24 cellular contexts compared by ENCODE assay signal in genomic region chr1:74470262-74470661, GRCh38. TPM values are rescaled to one million over a fixed set of nuclear protein-coding genes. Genes with fewer than 3 reads are reported as not detected.
DNase-seq lines count a peak whose midpoint lies in the region; ATAC-seq, FAIRE-seq and TF ChIP-seq lines count a peak whose summit lies in the region.
"Had no signal": no experiment of that assay in that cellular context is flagged by ENCODE, and none has a peak within 500 bp of the region (broad histone marks: within the 10 kb centered on the region; RNA-seq: fewer than 3 reads in every experiment).

No MANE protein-coding gene starts in this region.

- no peaks in the 10 kb centered on the region for H3K9me3 ChIP-seq in right cardiac atrium (ENCODE audit: control insufficient read depth, low read length)
- no peaks in the 10 kb centered on the region for H3K9me3 ChIP-seq in aorta (ENCODE audit: control insufficient read depth, low read length)

- H3K27me3 ChIP-seq in right cardiac atrium (ENCODE audit: control insufficient read depth, insufficient read depth) (no peaks in the 10 kb centered on the region), aorta (ENCODE audit: control insufficient read depth in 1 of 2, insufficient read depth in 2 of 2, low read length in 1 of 2) (no peaks in the 10 kb centered on the region)

- ATAC-seq in right cardiac atrium (peak; percentile 67 to 68), aorta (ENCODE audit: low FRiP score) (peak; percentile 56), HG02588 (IDR thresholded peaks at IDR 0.05; ENCODE audit: unreplicated experiment) (no peak)

- DNase-seq in coronary artery (ENCODE audit: low spot score) = no peak
- DNase-seq in fibroblast of the aortic adventitia (ENCODE audit: low read depth) = peak; percentile 4
- DNase-seq in right cardiac atrium = no peak
- DNase-seq in aorta = no peak
- no peak for DNase-seq in D721Med (ENCODE audit: insufficient read length, low spot score)
- DNase-seq in Ammon's horn (ENCODE audit: low spot score) = no peak
- DNase-seq: CD4-positive, CD25-positive, alpha-beta regulatory T cell; COR-L47; DND-41; GOT3; HCEC 1CT; NCI-H1694 treated with DMSO at 0.1 percent for 48 hours; NCI-H2081 treated with DMSO at 0.1 percent for 48 hours; NCI-H2171 treated with DMSO at 0.1 percent for 48 hours; NCI-H524 treated with DMSO at 0.1 percent for 48 hours; OCI-M1 had no signal

- H3K36me3 ChIP-seq in aorta (ENCODE audit: control insufficient read depth in 1 of 2, insufficient read depth in 2 of 2, low read length in 1 of 2) = no peaks in the 10 kb centered on the region

- 17% methylated on average over 3 of the region's 3 CpGs for WGBS in right cardiac atrium
- WGBS in aorta, 2 donors = 1 to 6% methylated on average over 3 of the region's 3 CpGs

- H3K4me1 ChIP-seq in right cardiac atrium (ENCODE audit: control insufficient read depth, insufficient read depth, low read length) = peaks cover 4% of the 10 kb centered on the region
- peaks cover 2% of the 10 kb centered on the region in 2 donors for H3K4me1 ChIP-seq in aorta (ENCODE audit: control insufficient read depth in 1 of 2, insufficient read depth in 2 of 2, low read length in 2 of 2)

- no peak for FAIRE-seq in D721Med (lab: Jason Lieb, UNC)
- FAIRE-seq: GM12891, HTR-8/SVneo, RCC 7860 had no signal

- H3K27ac ChIP-seq in coronary artery (peak overlapping the region; percentile 33 to 47), right cardiac atrium (ENCODE audit: low read length) (no peak overlapping the region), aorta (ENCODE audit: low read depth in 1 of 2, low read length in 2 of 2) (no peak overlapping the region)
- H3K27ac ChIP-seq: KMS-11 had no signal

- TF ChIP-seq CTCF in coronary artery (IDR thresholded peaks at IDR 0.05) (no peak), fibroblast of the aortic adventitia (IDR thresholded peaks at IDR 0.05; ENCODE audit: insufficient read depth, low read length) (no peak), D721Med (IDR thresholded peaks at IDR 0.05; ENCODE audit: insufficient read depth, missing control alignments) (no peak)

- intact Hi-C loops in right cardiac atrium (cut with DNase I) (no loop called here), aorta (cut with DNase I) (no loop called here)

- H3K4me3 ChIP-seq in coronary artery = peak overlapping the region; percentile 37
- no peak overlapping the region for H3K4me3 ChIP-seq in fibroblast of the aortic adventitia (ENCODE audit: low read depth, low read length)
- no peak overlapping the region for H3K4me3 ChIP-seq in right cardiac atrium (ENCODE audit: low read length)
- peak overlapping the region in 1 of 2 donors; percentile 15 for H3K4me3 ChIP-seq in aorta (ENCODE audit: low read length in 2 of 2)

RNA-seq across cellular contexts. Expression of gene LRRC53, which starts 42.1 kb away (rescaled TPM):
- total RNA-seq in fibroblast of the aortic adventitia (ENCODE audit: low replicate concordance) = not detected in 2 replicates
- total RNA-seq in right cardiac atrium = not detected
- polyA plus RNA-seq in right cardiac atrium = not detected
- not detected for total RNA-seq in aorta
- polyA plus RNA-seq in aorta = not detected
- total RNA-seq: A673; CD4-positive, CD25-positive, alpha-beta regulatory T cell; SK-MEL-5 had no signal
- polyA plus RNA-seq: BJ; CD4-positive, CD25-positive, alpha-beta regulatory T cell had no signal

Comparison
In these comparisons a context has a peak if more than half of its experiments do, and no peak if none do; other contexts are left out.
1. H3K27ac ChIP-seq: peak in coronary artery (2 of 2); none in right cardiac atrium (single experiment) and aorta (0 of 2).